ENCODE assay signal across 12 cellular contexts in the genomic region with DNA sequence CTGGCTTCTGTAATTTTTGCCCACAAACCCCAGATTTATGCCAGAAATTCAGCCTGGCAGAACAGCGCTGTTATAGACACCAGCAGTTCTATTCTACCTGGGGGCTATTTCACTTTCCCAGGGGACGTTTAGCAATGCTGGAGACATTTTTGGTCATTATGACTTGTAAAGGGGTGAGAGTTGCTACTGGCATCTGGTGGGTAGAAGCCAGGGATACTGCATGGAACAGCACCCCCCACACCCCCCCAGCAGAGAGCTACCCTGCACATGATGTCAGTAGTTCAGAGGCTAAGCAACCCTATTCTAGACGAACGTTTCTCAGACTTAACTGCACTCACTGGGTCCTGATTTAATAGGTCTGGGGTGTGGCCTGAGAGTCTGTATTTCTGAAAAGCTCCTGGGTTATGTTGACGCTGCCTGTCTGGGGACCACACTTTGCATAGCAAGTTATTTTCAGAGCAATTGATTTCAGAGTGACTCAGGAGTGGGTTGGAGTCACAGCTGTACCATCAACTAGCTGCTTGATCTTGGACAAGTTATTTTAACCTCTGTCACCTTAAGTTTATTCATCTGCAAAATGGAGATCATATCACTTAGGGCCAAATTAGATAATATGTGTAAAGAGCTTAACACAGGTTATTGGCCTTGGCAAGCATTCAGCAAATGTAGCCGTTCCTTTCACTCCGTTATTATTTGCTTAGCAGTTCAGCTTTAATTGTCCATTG. TPM values are rescaled to one million over a fixed set of nuclear protein-coding genes. Genes with fewer than 3 reads are reported as not detected.
DNase-seq lines count a peak whose midpoint lies in the region; ATAC-seq, FAIRE-seq and TF ChIP-seq lines count a peak whose summit lies in the region.
"Had no signal": no experiment of that assay in that cellular context is flagged by ENCODE, and none has a peak within 500 bp of the region (broad histone marks: within the 10 kb centered on the region; RNA-seq: fewer than 3 reads in every experiment).

No MANE protein-coding gene starts in this region.

- H3K9me2 ChIP-seq in OCI-LY7 (ENCODE audit: insufficient read depth, low read length), result no peaks in the 10 kb centered on the region

- FAIRE-seq in frontal cortex (lab: Jason Lieb, UNC), result no peak
- FAIRE-seq: G401.6 had no signal

- intact Hi-C loops in OCI-LY7 (cut with micrococcal nuclease; ENCODE audit: unreplicated experiment), result no loop called here
- intact Hi-C loops in activated T-helper 1 cell treated with anti-CD3 and anti-CD28 coated beads, Interleukin-12 subunit alpha, Interleukin-12 subunit beta, Interleukin-2, Interleukin-4 antibody, amounts not matched to agents 30 ng/mL and 10 ng/mL and 1 ng/mL, durations not matched to agents 14 hours and 24 hours and 36 hours (cut with micrococcal nuclease), result no loop called here

- H3K27me3 Mint-ChIP-seq in activated T-helper 1 cell treated with anti-CD3 and anti-CD28 coated beads, Interleukin-12 subunit alpha, Interleukin-12 subunit beta, Interleukin-2, Interleukin-4 antibody, amounts not matched to agents 30 ng/mL and 10 ng/mL and 1 ng/mL, durations not matched to agents 14 hours and 24 hours and 36 hours (ENCODE audit: insufficient read depth), result no peaks in the 10 kb centered on the region
- H3K27me3 Mint-ChIP-seq: dendritic cell treated with granulocyte-macrophage colony-stimulating factor and Interleukin-4, amounts not matched to agents 40 ng/mL and 50 ng/mL, for 4 days had no signal

- no peak overlapping the region for H3K27ac Mint-ChIP-seq in activated T-helper 1 cell treated with anti-CD3 and anti-CD28 coated beads, Interleukin-12 subunit alpha, Interleukin-12 subunit beta, Interleukin-2, Interleukin-4 antibody, amounts not matched to agents 30 ng/mL and 10 ng/mL and 1 ng/mL, durations not matched to agents 14 hours and 24 hours and 36 hours
- H3K27ac Mint-ChIP-seq: dendritic cell treated with granulocyte-macrophage colony-stimulating factor and Interleukin-4, amounts not matched to agents 40 ng/mL and 50 ng/mL, for 4 days; nephron had no signal

- H3K9me3 Mint-ChIP-seq in activated T-helper 1 cell treated with anti-CD3 and anti-CD28 coated beads, Interleukin-12 subunit alpha, Interleukin-12 subunit beta, Interleukin-2, Interleukin-4 antibody, amounts not matched to agents 30 ng/mL and 10 ng/mL and 1 ng/mL, durations not matched to agents 14 hours and 24 hours and 36 hours, result peaks cover 7% of the 10 kb centered on the region

- peak overlapping the region; percentile 68 for H3K27ac ChIP-seq in OCI-LY7 (ENCODE audit: low read depth, low read length, poor library complexity, severe bottlenecking)

- H2AFZ ChIP-seq in OCI-LY7 (ENCODE audit: low read length), result no peak overlapping the region

- no peak for TF ChIP-seq CTCF in GM12864 (IDR thresholded peaks at IDR 0.05; ENCODE audit: low read depth, low read length, missing control alignments)
- no peak for TF ChIP-seq CTCF in GM20000 (IDR thresholded peaks at IDR 0.05; ENCODE audit: extremely low read depth, missing control alignments)
- TF ChIP-seq CTCF in OCI-LY7 (conservative IDR thresholded peaks at IDR 0.05; ENCODE audit: low read length), result no peak

- H3K79me2 ChIP-seq in OCI-LY7 (ENCODE audit: insufficient read depth, low read depth, low read length), result peaks cover 86% of the 10 kb centered on the region; the same call in 1 of the 2 replicates

- H3K4me3 ChIP-seq in GM12864 (ENCODE audit: low read depth, low read length) (peak overlapping the region; percentile 23; the same call in 1 of the 2 replicates), OCI-LY7 (ENCODE audit: low read depth, low read length, poor library complexity, severe bottlenecking) (peak overlapping the region; percentile 51)

- DNase-seq in GM12864 (ENCODE audit: low read depth) (peak; percentile 94), GM20000 (ENCODE audit: low spot score) (peak; percentile 73), OCI-LY7 (ENCODE audit: low spot score) (peak; percentile 71), KBM-7 (no peak), frontal cortex (ENCODE audit: low spot score in 2 of 2) (no peak), NCI-H226 (no peak)
- no peak for DNase-seq in activated T-helper 1 cell treated with anti-CD3 and anti-CD28 coated beads, Interleukin-12 subunit alpha, Interleukin-12 subunit beta, Interleukin-2, Interleukin-4 antibody, amounts not matched to agents 30 ng/mL and 10 ng/mL and 1 ng/mL, durations not matched to agents 14 hours and 24 hours and 36 hours (ENCODE audit: low spot score)
- DNase-seq: SW 1271 had no signal

- H3K4me1 ChIP-seq in OCI-LY7 (ENCODE audit: insufficient read depth, low read length, poor library complexity, severe bottlenecking), result peaks cover 94% of the 10 kb centered on the region

- H3K9me3 ChIP-seq in OCI-LY7 (ENCODE audit: low read length), result no peaks in the 10 kb centered on the region; the same call in 1 of the 2 replicates

- CTCF ChIA-PET in OCI-LY7 (lab: Charles Lee; ENCODE audit: unreplicated experiment), result no interaction called here

- peak; percentile 93 for ATAC-seq in HG03378 (IDR thresholded peaks at IDR 0.05; ENCODE audit: unreplicated experiment)

- peaks cover 9% of the 10 kb centered on the region for H3K36me3 ChIP-seq in OCI-LY7 (ENCODE audit: insufficient read depth, low read length)

- H3K4me3 Mint-ChIP-seq in activated T-helper 1 cell treated with anti-CD3 and anti-CD28 coated beads, Interleukin-12 subunit alpha, Interleukin-12 subunit beta, Interleukin-2, Interleukin-4 antibody, amounts not matched to agents 30 ng/mL and 10 ng/mL and 1 ng/mL, durations not matched to agents 14 hours and 24 hours and 36 hours, result no peak overlapping the region
- H3K4me3 Mint-ChIP-seq: dendritic cell treated with granulocyte-macrophage colony-stimulating factor and Interleukin-4, amounts not matched to agents 40 ng/mL and 50 ng/mL, for 4 days; nephron had no signal

- H4K20me1 ChIP-seq in OCI-LY7 (ENCODE audit: insufficient read depth, low read length), result no peaks in the 10 kb centered on the region

- BruUV-seq in OCI-LY7 (replicated peaks; lab: Mats Ljungman, UMichigan), result no TSS peak

- POLR2A ChIA-PET in OCI-LY7 (lab: Charles Lee), result interaction anchor here (1.2 to 1.3 kb wide), 2 partner anchors 13 to 76 kb away, joined by 3 to 4 read pairs; no protein-coding TSS in a partner anchor

- H3K36me3 Mint-ChIP-seq in activated T-helper 1 cell treated with anti-CD3 and anti-CD28 coated beads, Interleukin-12 subunit alpha, Interleukin-12 subunit beta, Interleukin-2, Interleukin-4 antibody, amounts not matched to agents 30 ng/mL and 10 ng/mL and 1 ng/mL, durations not matched to agents 14 hours and 24 hours and 36 hours (ENCODE audit: low read depth), result peaks cover 43% of the 10 kb centered on the region

- in situ Hi-C loops in KBM-7 (cut with MboI; ENCODE audit: low pct_unique_long_range_greater_than_20kb, low sequenced_read_pairs), result no loop called here

- H3K4me1 Mint-ChIP-seq in activated T-helper 1 cell treated with anti-CD3 and anti-CD28 coated beads, Interleukin-12 subunit alpha, Interleukin-12 subunit beta, Interleukin-2, Interleukin-4 antibody, amounts not matched to agents 30 ng/mL and 10 ng/mL and 1 ng/mL, durations not matched to agents 14 hours and 24 hours and 36 hours (ENCODE audit: low read depth), result peaks cover 89% of the 10 kb centered on the region

- peak overlapping the region; percentile 92 for H3K4me2 ChIP-seq in OCI-LY7 (ENCODE audit: low read length)

RNA-seq across cellular contexts. Expression of a gene that starts 48.5 kb away (rescaled TPM):
- total RNA-seq in OCI-LY7 (2014; rRNA removed; shearing (Covaris generic)), result 35.8 and 41.6 TPM in 2 replicates
- 15.2 and 16.8 TPM in 2 replicates for total RNA-seq in OCI-LY7 (2022)
- total RNA-seq in frontal cortex, result 22.0 TPM
- 69.8 and 70.7 TPM in 2 replicates for total RNA-seq in activated T-helper 1 cell treated with anti-CD3 and anti-CD28 coated beads, Interleukin-12 subunit alpha, Interleukin-12 subunit beta, Interleukin-2, Interleukin-4 antibody, amounts not matched to agents 30 ng/mL and 10 ng/mL and 1 ng/mL, durations not matched to agents 14 hours and 24 hours and 36 hours

Comparison
In these comparisons a context has a peak if more than half of its experiments do, and no peak if none do; other contexts are left out.
1. DNase-seq: peak in GM12864 (single experiment), GM20000 (single experiment) and OCI-LY7 (single experiment); none in KBM-7 (single experiment), frontal cortex (0 of 2), NCI-H226 (single experiment) and activated T-helper 1 cell treated with anti-CD3 and anti-CD28 coated beads, Interleukin-12 subunit alpha, Interleukin-12 subunit beta, Interleukin-2, Interleukin-4 antibody, amounts not matched to agents 30 ng/mL and 10 ng/mL and 1 ng/mL, durations not matched to agents 14 hours and 24 hours and 36 hours (single experiment).